23 cellular contexts compared by ENCODE assay signal in the genomic region with DNA sequence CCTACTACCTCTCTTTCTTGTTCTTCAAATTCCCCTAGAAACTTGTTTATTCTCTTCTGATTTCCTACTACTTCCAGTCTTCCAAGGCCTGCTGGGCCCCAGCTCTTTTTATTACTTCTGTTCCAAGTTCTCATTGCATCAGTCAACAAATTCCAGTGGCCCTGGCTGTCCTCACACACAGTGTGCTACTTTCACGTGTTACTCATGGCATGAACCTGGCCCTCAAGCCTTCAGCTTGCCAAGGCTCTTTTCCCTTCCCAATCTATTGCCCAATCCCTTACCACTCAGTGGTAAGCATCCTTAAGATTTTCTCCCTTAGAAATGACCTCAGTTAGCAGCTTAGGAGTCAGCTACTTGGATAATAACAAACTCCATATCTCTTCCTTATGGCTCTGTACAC.
A peak's percentile ranks its signal among the peaks of the same experiment; 100 is the strongest.
DNase-seq lines count a peak whose midpoint lies in the region; ATAC-seq and TF ChIP-seq lines count a peak whose summit lies in the region.
"Had no signal": no experiment of that assay in that cellular context is flagged by ENCODE, and none has a peak within 500 bp of the region (broad histone marks: within the 10 kb centered on the region; RNA-seq: fewer than 3 reads in every experiment).

No MANE protein-coding gene starts in this region.

- no peak overlapping the region for H3K27ac Mint-ChIP-seq in activated naive CD4-positive, alpha-beta T cell treated with anti-CD3 and anti-CD28 coated beads for 36 hours
- H3K27ac Mint-ChIP-seq in T-cell = no peak overlapping the region
- H3K27ac Mint-ChIP-seq: activated CD4-positive, alpha-beta T cell treated with anti-CD3 and anti-CD28 coated beads, Interleukin-2, amount 10 ng/mL, durations not matched to agents 24 days and 14 days; CD8-positive, alpha-beta memory T cell; IgD-negative memory B cell; naive thymus-derived CD4-positive, alpha-beta T cell had no signal

- H4K20me1 ChIP-seq in osteoblast (ENCODE audit: insufficient read depth, low read length) = no peaks in the 10 kb centered on the region

- H3K4me3 ChIP-seq in AG09309 (ENCODE audit: control insufficient read depth, low read depth, low read length) = no peak overlapping the region
- no peak overlapping the region for H3K4me3 ChIP-seq in foreskin fibroblast (ENCODE audit: low read depth in 1 of 2, low read length in 2 of 2)
- no peak overlapping the region for H3K4me3 ChIP-seq in osteoblast (ENCODE audit: insufficient read depth, low read length)
- H3K4me3 ChIP-seq: A549 had no signal

- TF ChIP-seq CTCF in AG09309 (IDR thresholded peaks at IDR 0.05; ENCODE audit: control insufficient read depth, insufficient read depth, low read depth, low read length, missing control alignments) = no peak
- no peak for TF ChIP-seq CTCF in foreskin fibroblast (IDR thresholded peaks at IDR 0.05; ENCODE audit: low read depth, low read length)
- no peak for TF ChIP-seq CTCF in osteoblast (IDR thresholded peaks at IDR 0.05; ENCODE audit: extremely low read depth, low read depth, low read length)

- CTCF ChIA-PET in activated naive CD4-positive, alpha-beta T cell treated with anti-CD3 and anti-CD28 coated beads for 36 hours (lab: Charles Lee) = interaction anchor here (0.7 to 0.8 kb wide), 2 partner anchors 10 to 12 kb away, joined by 3 to 4 read pairs; no protein-coding TSS in a partner anchor
- CTCF ChIA-PET in T-cell (lab: Charles Lee) = interaction anchor here in 1 of 2 donors (0.7 kb wide), 1 partner anchor 11 kb away, joined by 3 read pairs; no protein-coding TSS in a partner anchor

- H3K4me1 ChIP-seq in osteoblast (ENCODE audit: insufficient read depth, low read length) = no peaks in the 10 kb centered on the region

- no peaks in the 10 kb centered on the region for H3K27me3 ChIP-seq in osteoblast (ENCODE audit: insufficient read depth, low read length)

- POLR2A ChIA-PET in T-cell (lab: Charles Lee) = no interaction called here

- no peak for ATAC-seq in T-cell (replicated peaks in 1 of 4)
- ATAC-seq: A549; naive thymus-derived CD4-positive, alpha-beta T cell had no signal

- no peak overlapping the region for H2AFZ ChIP-seq in osteoblast (ENCODE audit: low read length)

- H3K36me3 ChIP-seq in osteoblast (ENCODE audit: insufficient read depth, low read length) = no peaks in the 10 kb centered on the region

- H3K79me2 ChIP-seq in osteoblast (ENCODE audit: insufficient read depth, low read length) = no peaks in the 10 kb centered on the region

- DNase-seq in AG09309 (ENCODE audit: low read depth) (peak; percentile 13), amniotic epithelial cell (ENCODE audit: low read depth) (peak; percentile 91), foreskin fibroblast (peak; percentile 27 to 64), osteoblast (ENCODE audit: insufficient read length, low spot score, missing footprints) (no peak), NCI-H1092 (lab: John Stamatoyannopoulos, UW) (no peak), T-cell (no peak), posterior vena cava (ENCODE audit: low spot score) (no peak)
- no peak for DNase-seq in activated naive CD4-positive, alpha-beta T cell treated with anti-CD3 and anti-CD28 coated beads for 36 hours
- DNase-seq: activated CD4-positive, alpha-beta T cell treated with anti-CD3 and anti-CD28 coated beads, Interleukin-2, amount 10 ng/mL, durations not matched to agents 24 days and 14 days; activated CD8-positive, alpha-beta memory T cell treated with anti-CD3 and anti-CD28 coated beads, Interleukin-2, amount 50 U/mL, for 4 hours; activated effector memory CD4-positive, alpha-beta T cell treated with anti-CD3 and anti-CD28 coated beads, Interleukin-2, amount 50 U/mL, for 16 hours; amygdala; CD8-positive, alpha-beta memory T cell; DND-41; glutamatergic neuron; H7; mammary epithelial cell; naive thymus-derived CD4-positive, alpha-beta T cell; NCI-H187 treated with DMSO at 0.1 percent for 48 hours; NK-92 treated with Interleukin-12 subunit alpha and Interleukin-12 subunit beta, amount 100 ng/mL, for 24 hours had no signal

- H3K9me3 ChIP-seq in osteoblast (ENCODE audit: low read depth, low read length) = no peaks in the 10 kb centered on the region
- H3K9me3 ChIP-seq: A549 had no signal

- H3K27ac ChIP-seq in osteoblast (ENCODE audit: low read depth, low read length) = peak overlapping the region; percentile 34
- H3K27ac ChIP-seq: HL-60 had no signal

- intact Hi-C loops in activated naive CD4-positive, alpha-beta T cell treated with anti-CD3 and anti-CD28 coated beads for 36 hours (cut with micrococcal nuclease) = no loop called here
- intact Hi-C loops in posterior vena cava (cut with DNase I) = no loop called here

- H3K4me3 Mint-ChIP-seq in activated naive CD4-positive, alpha-beta T cell treated with anti-CD3 and anti-CD28 coated beads for 36 hours = no peak overlapping the region
- H3K4me3 Mint-ChIP-seq in T-cell = no peak overlapping the region
- H3K4me3 Mint-ChIP-seq: activated CD4-positive, alpha-beta T cell treated with anti-CD3 and anti-CD28 coated beads, Interleukin-2, amount 10 ng/mL, durations not matched to agents 24 days and 14 days; CD8-positive, alpha-beta memory T cell; IgD-negative memory B cell; naive thymus-derived CD4-positive, alpha-beta T cell had no signal

- H3K4me1 Mint-ChIP-seq in activated naive CD4-positive, alpha-beta T cell treated with anti-CD3 and anti-CD28 coated beads for 36 hours (ENCODE audit: low read depth) = no peaks in the 10 kb centered on the region
- H3K4me1 Mint-ChIP-seq in T-cell = no peaks in the 10 kb centered on the region
- H3K4me1 Mint-ChIP-seq: activated CD4-positive, alpha-beta T cell treated with anti-CD3 and anti-CD28 coated beads, Interleukin-2, amount 10 ng/mL, durations not matched to agents 24 days and 14 days; CD8-positive, alpha-beta memory T cell; IgD-negative memory B cell; naive thymus-derived CD4-positive, alpha-beta T cell had no signal

- peaks cover 2% of the 10 kb centered on the region for H3K27me3 Mint-ChIP-seq in activated naive CD4-positive, alpha-beta T cell treated with anti-CD3 and anti-CD28 coated beads for 36 hours (ENCODE audit: low read depth)
- peaks cover 0 to 10% of the 10 kb centered on the region in 2 donors for H3K27me3 Mint-ChIP-seq in T-cell
- H3K27me3 Mint-ChIP-seq: activated CD4-positive, alpha-beta T cell treated with anti-CD3 and anti-CD28 coated beads, Interleukin-2, amount 10 ng/mL, durations not matched to agents 24 days and 14 days; IgD-negative memory B cell had no signal

- no peaks in the 10 kb centered on the region for H3K9me3 Mint-ChIP-seq in activated naive CD4-positive, alpha-beta T cell treated with anti-CD3 and anti-CD28 coated beads for 36 hours
- H3K9me3 Mint-ChIP-seq in T-cell = no peaks in the 10 kb centered on the region
- H3K9me3 Mint-ChIP-seq: activated CD4-positive, alpha-beta T cell treated with anti-CD3 and anti-CD28 coated beads, Interleukin-2, amount 10 ng/mL, durations not matched to agents 24 days and 14 days; CD8-positive, alpha-beta memory T cell; IgD-negative memory B cell had no signal

- no peak overlapping the region for H3K4me2 ChIP-seq in osteoblast (ENCODE audit: insufficient read depth, low read length)
- H3K4me2 ChIP-seq: A549 had no signal

- H3K36me3 Mint-ChIP-seq in activated naive CD4-positive, alpha-beta T cell treated with anti-CD3 and anti-CD28 coated beads for 36 hours (ENCODE audit: low read depth) = no peaks in the 10 kb centered on the region
- H3K36me3 Mint-ChIP-seq in T-cell = no peaks in the 10 kb centered on the region
- H3K36me3 Mint-ChIP-seq: CD8-positive, alpha-beta memory T cell; IgD-negative memory B cell; naive thymus-derived CD4-positive, alpha-beta T cell had no signal

Comparison
In these comparisons a context has a peak if more than half of its experiments do, and no peak if none do; other contexts are left out.
1. DNase-seq: peak in AG09309 (single experiment), amniotic epithelial cell (single experiment) and foreskin fibroblast (2 of 2); none in osteoblast (single experiment), NCI-H1092 (single experiment), activated naive CD4-positive, alpha-beta T cell treated with anti-CD3 and anti-CD28 coated beads for 36 hours (single experiment), T-cell (0 of 34) and posterior vena cava (single experiment).